ENCODE assay signal across 9 cellular contexts in genomic region chr14:63467440-63468072, GRCh38.
"Had no signal": no experiment of that assay in that cellular context is flagged by ENCODE, and none has a peak within 500 bp of the region (broad histone marks: within the 10 kb centered on the region; RNA-seq: fewer than 3 reads in every experiment).

No MANE protein-coding gene starts in this region.

- H3K36me3 ChIP-seq: breast epithelium had no signal

- H3K27me3 ChIP-seq: breast epithelium had no signal

- H3K27ac ChIP-seq: breast epithelium had no signal

- FAIRE-seq: TTC549 had no signal

- H3K9me3 Mint-ChIP-seq: activated T-cell treated with anti-CD3 and anti-CD28 coated beads, Interleukin-2, amount 50 U/mL, for 72 hours; endodermal cell; stimulated activated naive CD8-positive, alpha-beta T cell treated with anti-CD3 and anti-CD28 coated beads, Interleukin-15, Interleukin-2, amounts not matched to agents 100 ng/mL and 50 ng/mL, for 24 hours; T-helper 1 cell treated with Interleukin-12 subunit alpha and Interleukin-12 subunit beta and Interleukin-4 antibody, amounts not matched to agents 30 μg/mL and 1 μg/mL, for 36 hours had no signal

- H3K4me3 Mint-ChIP-seq: endodermal cell; stimulated activated naive CD8-positive, alpha-beta T cell treated with anti-CD3 and anti-CD28 coated beads, Interleukin-15, Interleukin-2, amounts not matched to agents 100 ng/mL and 50 ng/mL, for 24 hours; T-helper 1 cell treated with Interleukin-12 subunit alpha and Interleukin-12 subunit beta and Interleukin-4 antibody, amounts not matched to agents 30 μg/mL and 1 μg/mL, for 36 hours had no signal

- H3K4me3 ChIP-seq: breast epithelium had no signal

- H3K27me3 Mint-ChIP-seq: stimulated activated naive CD8-positive, alpha-beta T cell treated with anti-CD3 and anti-CD28 coated beads, Interleukin-15, Interleukin-2, amounts not matched to agents 100 ng/mL and 50 ng/mL, for 24 hours had no signal

- H3K9me3 ChIP-seq: breast epithelium had no signal

- DNase-seq: activated CD4-positive, alpha-beta T cell treated with anti-CD3 and anti-CD28 coated beads, Interleukin-2, amount 50 U/mL, for 4 hours; activated T-cell treated with anti-CD3 and anti-CD28 coated beads, Interleukin-2, amount 50 U/mL, for 72 hours; aorta; endodermal cell; left cardiac atrium had no signal

- ATAC-seq: left cardiac atrium had no signal

- H3K27ac Mint-ChIP-seq: activated T-cell treated with anti-CD3 and anti-CD28 coated beads, Interleukin-2, amount 50 U/mL, for 72 hours; endodermal cell; stimulated activated naive CD8-positive, alpha-beta T cell treated with anti-CD3 and anti-CD28 coated beads, Interleukin-15, Interleukin-2, amounts not matched to agents 100 ng/mL and 50 ng/mL, for 24 hours; T-helper 1 cell treated with Interleukin-12 subunit alpha and Interleukin-12 subunit beta and Interleukin-4 antibody, amounts not matched to agents 30 μg/mL and 1 μg/mL, for 36 hours had no signal
